Comparison of ENCODE assay signal across 24 cellular contexts in genomic region chr2:190462611-190463010, GRCh38.
"Had no signal": no experiment of that assay in that cellular context is flagged by ENCODE, and none has a peak within 500 bp of the region (broad histone marks: within the 10 kb centered on the region; RNA-seq: fewer than 3 reads in every experiment).

No MANE protein-coding gene starts in this region.

- H3K27me3 Mint-ChIP-seq: activated B cell treated with CpG ODN at 0.5 μM for 24 hours; activated CD4-positive, alpha-beta memory T cell treated with anti-CD3 and anti-CD28 coated beads for 36 hours; dendritic cell treated with granulocyte-macrophage colony-stimulating factor and Interleukin-4, amounts not matched to agents 40 ng/mL and 50 ng/mL, for 4 days; naive B cell; stimulated activated naive B cell treated with anti-CD40 and anti-IgM and Interleukin-4, amounts not matched to agents 10 μg/mL and 1 μg/mL and 100 μg/mL, for 72 hours had no signal

- DNase-seq: activated B cell treated with CpG ODN at 0.5 μM for 24 hours; activated CD4-positive, alpha-beta memory T cell treated with anti-CD3 and anti-CD28 coated beads for 36 hours; activated CD8-positive, alpha-beta memory T cell treated with anti-CD3 and anti-CD28 coated beads, Interleukin-2, amount 50 U/mL, for 4 hours; activated effector memory CD4-positive, alpha-beta T cell treated with anti-CD3 and anti-CD28 coated beads, Interleukin-2, amount 50 U/mL, for 16 hours; activated naive CD4-positive, alpha-beta T cell treated with anti-CD3 and anti-CD28 coated beads for 36 hours; activated T-cell treated with anti-CD3 and anti-CD28 coated beads, Interleukin-2, amount 50 U/mL, for 1 hour; amygdala; caudate nucleus; esophagus squamous epithelium; foreskin melanocyte; heart right ventricle; naive B cell; occipital lobe; psoas muscle; stimulated activated CD4-positive, alpha-beta T cell treated with anti-CD3 and anti-CD28 coated beads, Interleukin-15, amount 100 ng/mL, for 24 hours; stimulated activated CD4-positive, alpha-beta T cell treated with anti-CD3 and anti-CD28 coated beads, Interleukin-2, amount 100 ng/mL, for 24 hours; stimulated activated naive B cell treated with anti-CD40 and anti-IgM and Interleukin-4, amounts not matched to agents 10 μg/mL and 1 μg/mL and 100 μg/mL, for 72 hours; T-helper 9 cell; testis; transverse colon had no signal

- H3K27ac Mint-ChIP-seq: activated B cell treated with CpG ODN at 0.5 μM for 24 hours; activated CD4-positive, alpha-beta memory T cell treated with anti-CD3 and anti-CD28 coated beads for 36 hours; activated naive CD4-positive, alpha-beta T cell treated with anti-CD3 and anti-CD28 coated beads for 36 hours; activated T-helper 1 cell treated with anti-CD3 and anti-CD28 coated beads, Interleukin-12 subunit alpha, Interleukin-12 subunit beta, Interleukin-2, Interleukin-4 antibody, amounts not matched to agents 30 ng/mL and 10 ng/mL and 1 ng/mL, durations not matched to agents 14 hours and 24 hours and 36 hours; dendritic cell treated with granulocyte-macrophage colony-stimulating factor and Interleukin-4, amounts not matched to agents 40 ng/mL and 50 ng/mL, for 4 days; mesothelial cell of epicardium; stimulated activated naive B cell treated with anti-CD40 and anti-IgM and Interleukin-4, amounts not matched to agents 10 μg/mL and 1 μg/mL and 100 μg/mL, for 72 hours; T-helper 1 cell treated with Interleukin-12 subunit alpha and Interleukin-12 subunit beta and Interleukin-4 antibody, amounts not matched to agents 30 μg/mL and 1 μg/mL, for 36 hours had no signal

- H3K4me3 Mint-ChIP-seq: activated B cell treated with CpG ODN at 0.5 μM for 24 hours; activated CD4-positive, alpha-beta memory T cell treated with anti-CD3 and anti-CD28 coated beads for 36 hours; activated naive CD4-positive, alpha-beta T cell treated with anti-CD3 and anti-CD28 coated beads for 36 hours; activated T-helper 1 cell treated with anti-CD3 and anti-CD28 coated beads, Interleukin-12 subunit alpha, Interleukin-12 subunit beta, Interleukin-2, Interleukin-4 antibody, amounts not matched to agents 30 ng/mL and 10 ng/mL and 1 ng/mL, durations not matched to agents 14 hours and 24 hours and 36 hours; dendritic cell treated with granulocyte-macrophage colony-stimulating factor and Interleukin-4, amounts not matched to agents 40 ng/mL and 50 ng/mL, for 4 days; mesothelial cell of epicardium; naive B cell; stimulated activated naive B cell treated with anti-CD40 and anti-IgM and Interleukin-4, amounts not matched to agents 10 μg/mL and 1 μg/mL and 100 μg/mL, for 72 hours; T-helper 1 cell treated with Interleukin-12 subunit alpha and Interleukin-12 subunit beta and Interleukin-4 antibody, amounts not matched to agents 30 μg/mL and 1 μg/mL, for 36 hours had no signal

- H3K9me3 Mint-ChIP-seq: activated B cell treated with CpG ODN at 0.5 μM for 24 hours; activated CD4-positive, alpha-beta memory T cell treated with anti-CD3 and anti-CD28 coated beads for 36 hours; activated naive CD4-positive, alpha-beta T cell treated with anti-CD3 and anti-CD28 coated beads for 36 hours; activated T-helper 1 cell treated with anti-CD3 and anti-CD28 coated beads, Interleukin-12 subunit alpha, Interleukin-12 subunit beta, Interleukin-2, Interleukin-4 antibody, amounts not matched to agents 30 ng/mL and 10 ng/mL and 1 ng/mL, durations not matched to agents 14 hours and 24 hours and 36 hours; dendritic cell treated with granulocyte-macrophage colony-stimulating factor and Interleukin-4, amounts not matched to agents 40 ng/mL and 50 ng/mL, for 4 days; mesothelial cell of epicardium; naive B cell; T-helper 1 cell treated with Interleukin-12 subunit alpha and Interleukin-12 subunit beta and Interleukin-4 antibody, amounts not matched to agents 30 μg/mL and 1 μg/mL, for 36 hours had no signal
